In genomic region chr22:43847376-43848289, GRCh38 we compare ENCODE assay signal across 26 cellular contexts. TPM values are rescaled to one million over a fixed set of nuclear protein-coding genes. Genes with fewer than 3 reads are reported as not detected.
"Had no signal": no experiment of that assay in that cellular context is flagged by ENCODE, and none has a peak within 500 bp of the region (broad histone marks: within the 10 kb centered on the region; RNA-seq: fewer than 3 reads in every experiment).

No MANE protein-coding gene starts in this region.

- H3K4me1 Mint-ChIP-seq: activated naive CD8-positive, alpha-beta T cell treated with anti-CD3 and anti-CD28 coated beads, Interleukin-2, amount 50 U/mL, for 24 hours; stimulated activated naive CD8-positive, alpha-beta T cell treated with anti-CD3 and anti-CD28 coated beads, Interleukin-15, amount 100 ng/mL, for 72 hours had no signal

- DNase-seq: activated CD4-positive, alpha-beta T cell treated with anti-CD3 and anti-CD28 coated beads for 1 hour; activated CD4-positive, alpha-beta T cell treated with anti-CD3 and anti-CD28 coated beads, Interleukin-2, amount 50 U/mL, for 1 hour; activated CD8-positive, alpha-beta T cell treated with anti-CD3 and anti-CD28 coated beads, Interleukin-2, amount 10 ng/mL, durations not matched to agents 7 days and 5 days; activated naive CD4-positive, alpha-beta T cell; activated naive CD8-positive, alpha-beta T cell treated with anti-CD3 and anti-CD28 coated beads, Interleukin-2, amount 50 U/mL, for 24 hours; effector memory CD4-positive, alpha-beta T cell; foreskin melanocyte; hippocampal formation; left cardiac atrium; mesenchymal stem cell; naive B cell; stimulated activated CD4-positive, alpha-beta T cell treated with anti-CD3 and anti-CD28 coated beads, Interleukin-12 subunit alpha, Interleukin-12 subunit beta, amount 100 ng/mL, for 4 hours; stimulated activated naive CD8-positive, alpha-beta T cell treated with anti-CD3 and anti-CD28 coated beads, Interleukin-15, amount 100 ng/mL, for 72 hours; T-helper 9 cell; transverse colon; uterus had no signal

- H3K27me3 ChIP-seq: neural progenitor cell, uterus had no signal

- H3K4me1 ChIP-seq: prostate gland, transverse colon, uterus had no signal

- ATAC-seq: activated CD8-positive, alpha-beta T cell treated with anti-CD3 and anti-CD28 coated beads, Interleukin-2, amount 10 ng/mL, durations not matched to agents 7 days and 5 days; activated naive CD8-positive, alpha-beta T cell treated with anti-CD3 and anti-CD28 coated beads, Interleukin-2, amount 50 U/mL, for 24 hours; esophagus mucosa; stimulated activated naive CD8-positive, alpha-beta T cell treated with anti-CD3 and anti-CD28 coated beads, Interleukin-15, amount 100 ng/mL, for 72 hours had no signal

- H3K36me3 Mint-ChIP-seq: naive B cell, neural progenitor cell had no signal

- H3K4me3 ChIP-seq: neural progenitor cell, prostate gland, transverse colon, uterus had no signal

- H3K4me3 Mint-ChIP-seq: activated CD8-positive, alpha-beta T cell treated with anti-CD3 and anti-CD28 coated beads, Interleukin-2, amount 10 ng/mL, durations not matched to agents 7 days and 5 days; activated naive CD8-positive, alpha-beta T cell treated with anti-CD3 and anti-CD28 coated beads, Interleukin-2, amount 50 U/mL, for 24 hours; dendritic cell treated with granulocyte-macrophage colony-stimulating factor and Interleukin-4, amounts not matched to agents 40 ng/mL and 50 ng/mL, for 4 days; naive B cell; neural progenitor cell; stimulated activated naive CD8-positive, alpha-beta T cell treated with anti-CD3 and anti-CD28 coated beads, Interleukin-15, amount 100 ng/mL, for 72 hours had no signal

- H3K36me3 ChIP-seq: neural progenitor cell, prostate gland, transverse colon, uterus had no signal

- H3K27ac ChIP-seq: neural progenitor cell, prostate gland, transverse colon, uterus had no signal

- H3K9me3 ChIP-seq: prostate gland, transverse colon, uterus had no signal

- H3K9me3 Mint-ChIP-seq: activated naive CD8-positive, alpha-beta T cell treated with anti-CD3 and anti-CD28 coated beads, Interleukin-2, amount 50 U/mL, for 24 hours; dendritic cell treated with granulocyte-macrophage colony-stimulating factor and Interleukin-4, amounts not matched to agents 40 ng/mL and 50 ng/mL, for 4 days; naive B cell; neural progenitor cell; stimulated activated naive CD8-positive, alpha-beta T cell treated with anti-CD3 and anti-CD28 coated beads, Interleukin-15, amount 100 ng/mL, for 72 hours had no signal

- H3K27ac Mint-ChIP-seq: activated CD8-positive, alpha-beta T cell treated with anti-CD3 and anti-CD28 coated beads, Interleukin-2, amount 10 ng/mL, durations not matched to agents 7 days and 5 days; activated naive CD8-positive, alpha-beta T cell treated with anti-CD3 and anti-CD28 coated beads, Interleukin-2, amount 50 U/mL, for 24 hours; dendritic cell treated with granulocyte-macrophage colony-stimulating factor and Interleukin-4, amounts not matched to agents 40 ng/mL and 50 ng/mL, for 4 days; neural progenitor cell had no signal

RNA-seq across cellular contexts. Expression of gene SULT4A1, which starts 14.7 kb away (rescaled TPM):
- total RNA-seq: activated CD8-positive, alpha-beta T cell treated with anti-CD3 and anti-CD28 coated beads, Interleukin-2, amount 10 ng/mL, durations not matched to agents 7 days and 5 days; endothelial cell of umbilical vein; esophagus mucosa; osteocyte; T-helper 1 cell treated with Interleukin-12 subunit alpha and Interleukin-12 subunit beta and Interleukin-4 antibody, amounts not matched to agents 30 ng/mL and 1 ng/mL, for 36 hours had no signal
- polyA plus RNA-seq: liver had no signal

RNA-seq across cellular contexts. Expression of gene EFCAB6, which starts 35.5 kb away (rescaled TPM):
- total RNA-seq: T-helper 1 cell treated with Interleukin-12 subunit alpha and Interleukin-12 subunit beta and Interleukin-4 antibody, amounts not matched to agents 30 ng/mL and 1 ng/mL, for 36 hours had no signal

RNA-seq across cellular contexts. Expression of gene PNPLA5, which starts 44.2 kb away (rescaled TPM):
- total RNA-seq: activated CD8-positive, alpha-beta T cell treated with anti-CD3 and anti-CD28 coated beads, Interleukin-2, amount 10 ng/mL, durations not matched to agents 7 days and 5 days; cerebellum; endothelial cell of umbilical vein; esophagus mucosa; left cardiac atrium; liver; mucosa of gallbladder; osteocyte; prostate gland; T-helper 1 cell treated with Interleukin-12 subunit alpha and Interleukin-12 subunit beta and Interleukin-4 antibody, amounts not matched to agents 30 ng/mL and 1 ng/mL, for 36 hours; transverse colon; uterus had no signal
- polyA plus RNA-seq: endothelial cell of umbilical vein, liver had no signal
